ENCODE assay signal across 7 cellular contexts in the genomic region with DNA sequence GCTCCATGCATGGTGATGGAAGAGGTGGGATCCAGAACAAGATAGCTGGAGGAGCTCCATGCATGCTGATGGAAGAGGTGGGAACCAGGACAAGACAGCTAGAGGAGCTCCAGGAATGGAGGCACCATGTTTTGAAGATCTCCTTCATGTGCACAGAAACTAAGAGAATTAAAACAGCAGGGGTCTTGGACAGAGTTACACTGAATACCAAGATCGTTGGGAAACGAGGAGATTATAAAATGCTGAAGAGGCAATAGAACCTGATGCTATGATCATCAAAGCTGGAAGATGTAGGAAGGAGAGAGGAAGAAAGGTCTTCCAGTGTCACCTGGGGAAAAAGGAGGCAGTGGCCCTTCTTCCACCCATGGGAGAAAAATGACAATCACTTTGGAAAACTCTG.
"Had no signal": no experiment of that assay in that cellular context is flagged by ENCODE, and none has a peak within 500 bp of the region (broad histone marks: within the 10 kb centered on the region; RNA-seq: fewer than 3 reads in every experiment).

No MANE protein-coding gene starts in this region.

- DNase-seq: H7, HFFc6, IMR-90, KG1 had no signal

- H3K36me3 ChIP-seq: HAP-1 had no signal

- H3K9me3 ChIP-seq: HAP-1 had no signal

- H3K27ac Mint-ChIP-seq: GM23338, HFFc6 had no signal

- H3K4me1 Mint-ChIP-seq: GM23338 had no signal

- H3K4me2 ChIP-seq: GM23338 had no signal

- H2AFZ ChIP-seq: GM23338 had no signal

- H3K4me3 Mint-ChIP-seq: GM23338, HFFc6 had no signal

- H3K4me3 ChIP-seq: GM23338, HAP-1, K562 had no signal

- H3K4me1 ChIP-seq: HAP-1 had no signal
